In genomic region chr18:59696311-59697235, GRCh38 we compare ENCODE assay signal across 8 cellular contexts. TPM values are rescaled to one million over a fixed set of nuclear protein-coding genes. Genes with fewer than 3 reads are reported as not detected.
DNase-seq lines count a peak whose midpoint lies in the region; TF ChIP-seq lines count a peak whose summit lies in the region.

No MANE protein-coding gene starts in this region.

- POLR2A ChIA-PET in activated CD4-positive, alpha-beta memory T cell treated with anti-CD3 and anti-CD28 coated beads for 36 hours (lab: Charles Lee), result no interaction called here
- POLR2A ChIA-PET in activated CD4-positive, alpha-beta memory T cell treated with anti-CD3 and anti-CD28 coated beads, Interleukin-2, amount 10 ng/mL, durations not matched to agents 7 days and 5 days (lab: Charles Lee), result no interaction called here

- CTCF ChIA-PET in activated CD4-positive, alpha-beta memory T cell treated with anti-CD3 and anti-CD28 coated beads for 36 hours (lab: Charles Lee), result interaction anchor here (0.6 to 2.5 kb wide), 16 partner anchors 9 to 852 kb away, joined by 3 to 21 read pairs (median 3); no protein-coding TSS in a partner anchor
- CTCF ChIA-PET in activated CD4-positive, alpha-beta memory T cell treated with anti-CD3 and anti-CD28 coated beads, Interleukin-2, amount 10 ng/mL, durations not matched to agents 7 days and 5 days (lab: Charles Lee), result interaction anchor here (0.6 to 2.7 kb wide), 18 partner anchors 9 to 852 kb away, joined by 3 to 30 read pairs (median 5); no protein-coding TSS in a partner anchor

- H3K9me2 ChIP-seq in neural cell (ENCODE audit: insufficient read depth, low read length), result no peaks in the 10 kb centered on the region

- H3K36me3 Mint-ChIP-seq in activated CD4-positive, alpha-beta memory T cell treated with anti-CD3 and anti-CD28 coated beads for 36 hours, result no peaks in the 10 kb centered on the region
- H3K36me3 Mint-ChIP-seq in activated CD4-positive, alpha-beta memory T cell treated with anti-CD3 and anti-CD28 coated beads, Interleukin-2, amount 10 ng/mL, durations not matched to agents 7 days and 5 days (ENCODE audit: low read depth), result no peaks in the 10 kb centered on the region

- no peak overlapping the region for H3K27ac ChIP-seq in neural cell (ENCODE audit: low read length)

- peak overlapping the region; percentile 49 for H3K9ac ChIP-seq in neural cell (ENCODE audit: low read length)

- H3K4me1 Mint-ChIP-seq in activated CD4-positive, alpha-beta memory T cell treated with anti-CD3 and anti-CD28 coated beads for 36 hours (ENCODE audit: low read depth), result peaks cover 9% of the 10 kb centered on the region
- peaks cover 9% of the 10 kb centered on the region for H3K4me1 Mint-ChIP-seq in activated CD4-positive, alpha-beta memory T cell treated with anti-CD3 and anti-CD28 coated beads, Interleukin-2, amount 10 ng/mL, durations not matched to agents 7 days and 5 days

- H3K27me3 Mint-ChIP-seq in activated CD4-positive, alpha-beta memory T cell treated with anti-CD3 and anti-CD28 coated beads for 36 hours, result peaks cover 42% of the 10 kb centered on the region
- H3K27me3 Mint-ChIP-seq in activated CD4-positive, alpha-beta memory T cell treated with anti-CD3 and anti-CD28 coated beads, Interleukin-2, amount 10 ng/mL, durations not matched to agents 7 days and 5 days, result peaks cover 62% of the 10 kb centered on the region

- H3K79me2 ChIP-seq in neural cell (replicated peaks; ENCODE audit: insufficient read depth, low read length), result no peaks in the 10 kb centered on the region

- H3K4me3 ChIP-seq in epithelial cell of proximal tubule (ENCODE audit: low read depth, low read length) (peak overlapping the region; percentile 57), neural cell (ENCODE audit: low read length) (peak overlapping the region; percentile 79)

- no peaks in the 10 kb centered on the region for H3K9me3 ChIP-seq in neural cell (ENCODE audit: low read length)

- peak overlapping the region; percentile 3 for H2AFZ ChIP-seq in neural cell (ENCODE audit: low read depth, low read length)

- H3K4me3 Mint-ChIP-seq in activated CD4-positive, alpha-beta memory T cell treated with anti-CD3 and anti-CD28 coated beads for 36 hours, result no peak overlapping the region
- no peak overlapping the region for H3K4me3 Mint-ChIP-seq in activated CD4-positive, alpha-beta memory T cell treated with anti-CD3 and anti-CD28 coated beads, Interleukin-2, amount 10 ng/mL, durations not matched to agents 7 days and 5 days

- TF ChIP-seq RAD21 in neural cell (conservative IDR thresholded peaks at IDR 0.05), result no peak

- peak overlapping the region; percentile 75 for H3K4me2 ChIP-seq in neural cell (ENCODE audit: low read length)

- intact Hi-C loops in activated CD4-positive, alpha-beta memory T cell treated with anti-CD3 and anti-CD28 coated beads for 36 hours (cut with micrococcal nuclease), result loop anchor here (5.0 to 10.0 kb wide), 2 partner anchors 424 to 848 kb away; partner anchors contain the start of gene RAX

- DNase-seq in activated CD4-positive, alpha-beta memory T cell treated with anti-CD3 and anti-CD28 coated beads for 36 hours, result peak; percentile 13
- DNase-seq in activated CD4-positive, alpha-beta memory T cell treated with anti-CD3 and anti-CD28 coated beads, Interleukin-2, amount 10 ng/mL, durations not matched to agents 7 days and 5 days, result no peak
- DNase-seq in NCI-H2107 treated with DMSO at 0.1 percent for 48 hours (lab: John Stamatoyannopoulos, UW; ENCODE audit: unreplicated experiment) (peak; percentile 48), epithelial cell of proximal tubule (ENCODE audit: low read depth) (no peak), medulla oblongata (ENCODE audit: extremely low spot score) (no peak), H4 (ENCODE audit: low spot score) (no peak), AG08396 (ENCODE audit: low spot score) (no peak)

- H3K27ac Mint-ChIP-seq in activated CD4-positive, alpha-beta memory T cell treated with anti-CD3 and anti-CD28 coated beads for 36 hours, result no peak overlapping the region
- no peak overlapping the region for H3K27ac Mint-ChIP-seq in activated CD4-positive, alpha-beta memory T cell treated with anti-CD3 and anti-CD28 coated beads, Interleukin-2, amount 10 ng/mL, durations not matched to agents 7 days and 5 days

- H3K36me3 ChIP-seq in neural cell (ENCODE audit: insufficient read depth, low read length), result no peaks in the 10 kb centered on the region

- H3F3A ChIP-seq in neural cell (ENCODE audit: insufficient read depth, low read length, poor library complexity, severe bottlenecking), result peaks cover 3% of the 10 kb centered on the region

- H4K20me1 ChIP-seq in neural cell (ENCODE audit: insufficient read depth), result no peaks in the 10 kb centered on the region

- peaks cover 62% of the 10 kb centered on the region for H3K27me3 ChIP-seq in neural cell (ENCODE audit: insufficient read depth, low read depth, low read length)

- TF ChIP-seq CTCF in epithelial cell of proximal tubule (conservative IDR thresholded peaks at IDR 0.05; ENCODE audit: low read depth, low read length) (peak; percentile 4), neural cell (IDR thresholded peaks at IDR 0.05; ENCODE audit: poor library complexity, severe bottlenecking) (no peak)

- H3K9me3 Mint-ChIP-seq in activated CD4-positive, alpha-beta memory T cell treated with anti-CD3 and anti-CD28 coated beads for 36 hours, result no peaks in the 10 kb centered on the region
- H3K9me3 Mint-ChIP-seq in activated CD4-positive, alpha-beta memory T cell treated with anti-CD3 and anti-CD28 coated beads, Interleukin-2, amount 10 ng/mL, durations not matched to agents 7 days and 5 days, result no peaks in the 10 kb centered on the region

- TF ChIP-seq EP300 in neural cell (conservative IDR thresholded peaks at IDR 0.05; ENCODE audit: poor library complexity, severe bottlenecking), result no peak

TF ChIP-seq in neural cell, 6 proteins besides CTCF, POLR2A, EP300 and RAD21:
- TF ChIP-seq MXI1 (conservative IDR thresholded peaks at IDR 0.05; ENCODE audit: poor library complexity, severe bottlenecking) (no peak), TAF1 (IDR thresholded peaks at IDR 0.05; ENCODE audit: low read depth) (peak; percentile 67), REST (IDR thresholded peaks at IDR 0.05; ENCODE audit: borderline replicate concordance) (no peak), POLR2AphosphoS5 (IDR thresholded peaks at IDR 0.05) (peak; percentile 12), EZH2 (IDR thresholded peaks at IDR 0.05; ENCODE audit: borderline replicate concordance, insufficient read depth, low read length, poor library complexity, severe bottlenecking) (no peak)

RNA-seq across cellular contexts. Expression of gene CCBE1, which starts 0.7 kb away (rescaled TPM):
- total RNA-seq in activated CD4-positive, alpha-beta memory T cell treated with anti-CD3 and anti-CD28 coated beads for 36 hours, result under 1 TPM in 1 of 2 experiments, not detected in 1; 0.36 TPM
- total RNA-seq in activated CD4-positive, alpha-beta memory T cell treated with anti-CD3 and anti-CD28 coated beads, Interleukin-2, amount 10 ng/mL, durations not matched to agents 7 days and 5 days, result not detected
- total RNA-seq in epithelial cell of proximal tubule, result 1.8 and 3.3 TPM in 2 replicates
- 0.19 TPM in 1 of 2 replicates, not detected in the other for polyA plus RNA-seq in neural cell
- polyA minus RNA-seq in neural cell, result 0.69 and 1.7 TPM in 2 replicates
- total RNA-seq in H4 (2014; rRNA removed; shearing (Covaris generic)), result not detected in 2 replicates

Comparison
In these comparisons a context has a peak if more than half of its experiments do, and no peak if none do; other contexts are left out.
1. DNase-seq: peak in activated CD4-positive, alpha-beta memory T cell treated with anti-CD3 and anti-CD28 coated beads for 36 hours (single experiment) and NCI-H2107 treated with DMSO at 0.1 percent for 48 hours (single experiment); none in activated CD4-positive, alpha-beta memory T cell treated with anti-CD3 and anti-CD28 coated beads, Interleukin-2, amount 10 ng/mL, durations not matched to agents 7 days and 5 days (single experiment), epithelial cell of proximal tubule (single experiment), medulla oblongata (single experiment), H4 (single experiment) and AG08396 (single experiment).